ENCODE assay signal across 30 cellular contexts in genomic region chr14:87434011-87434410, GRCh38.
"Had no signal": no experiment of that assay in that cellular context is flagged by ENCODE, and none has a peak within 500 bp of the region (broad histone marks: within the 10 kb centered on the region; RNA-seq: fewer than 3 reads in every experiment).

No MANE protein-coding gene starts in this region.

- H3K27me3 ChIP-seq: foreskin keratinocyte, heart right ventricle, neural progenitor cell, right atrium auricular region, stomach, thyroid gland, vagina had no signal

- H3K9me3 ChIP-seq: right atrium auricular region, thyroid gland, vagina had no signal

- H3K4me3 Mint-ChIP-seq: immature natural killer cell; memory B cell; mesothelial cell of epicardium; naive thymus-derived CD4-positive, alpha-beta T cell; nephron; neural progenitor cell had no signal

- H3K27ac Mint-ChIP-seq: immature natural killer cell; memory B cell; mesothelial cell of epicardium; naive thymus-derived CD4-positive, alpha-beta T cell; nephron; neural progenitor cell; progenitor cell of endocrine pancreas had no signal

- H3K9me3 Mint-ChIP-seq: neural progenitor cell had no signal

- H3K4me1 Mint-ChIP-seq: immature natural killer cell; memory B cell; naive thymus-derived CD4-positive, alpha-beta T cell had no signal

- H3K4me1 ChIP-seq: heart right ventricle, neural progenitor cell, parathyroid adenoma, right atrium auricular region, stomach, thyroid gland, vagina had no signal

- H3K36me3 Mint-ChIP-seq: immature natural killer cell; memory B cell; mesothelial cell of epicardium; naive thymus-derived CD4-positive, alpha-beta T cell; neural progenitor cell had no signal

- H3K36me3 ChIP-seq: heart right ventricle, neural progenitor cell, right atrium auricular region, stomach, thyroid gland, vagina had no signal

- FAIRE-seq: endometrium, keratinocyte had no signal

- ATAC-seq: esophagus mucosa; foreskin keratinocyte; heart right ventricle; left lobe of liver; naive thymus-derived CD4-positive, alpha-beta T cell; sciatic nerve had no signal

- DNase-seq: dermis blood vessel endothelial cell; effector memory CD4-positive, alpha-beta T cell; foreskin keratinocyte; glutamatergic neuron; heart right ventricle; immature natural killer cell; naive thymus-derived CD4-positive, alpha-beta T cell; stimulated activated CD4-positive, alpha-beta T cell treated with anti-CD3 and anti-CD28 coated beads, Interleukin-12 subunit alpha, Interleukin-12 subunit beta, amount 100 ng/mL, for 4 hours; stimulated activated CD4-positive, alpha-beta T cell treated with anti-CD3 and anti-CD28 coated beads, Interleukin-1b, Interleukin-23, amount 100 ng/mL, for 48 hours; stimulated activated CD4-positive, alpha-beta T cell treated with anti-CD3 and anti-CD28 coated beads, Interleukin-4, amount 100 ng/mL, for 1 hour; stimulated activated CD8-positive, alpha-beta memory T cell treated with anti-CD3 and anti-CD28 coated beads, Interleukin-4, amount 100 ng/mL, for 48 hours; stimulated activated naive CD4-positive, alpha-beta T cell treated with Interleukin-2 at 50 U/mL for 16 hours; stomach; thyroid gland had no signal

- H3K27ac ChIP-seq: coronary artery, foreskin keratinocyte, heart right ventricle, neural progenitor cell, parathyroid adenoma, right atrium auricular region, stomach, thyroid gland, vagina had no signal

- H3K4me3 ChIP-seq: coronary artery, heart right ventricle, lung, neural progenitor cell, right atrium auricular region, smooth muscle cell, stomach, thyroid gland, vagina had no signal

- H3K27me3 Mint-ChIP-seq: memory B cell; naive thymus-derived CD4-positive, alpha-beta T cell had no signal
